In genomic region chr2:235779444-235779896, GRCh38 we compare ENCODE assay signal across 8 cellular contexts.
A peak's percentile ranks its signal among the peaks of the same experiment; 100 is the strongest.
DNase-seq lines count a peak whose midpoint lies in the region; ATAC-seq and TF ChIP-seq lines count a peak whose summit lies in the region.

No MANE protein-coding gene starts in this region.

- CTCF ChIA-PET in HEK293T (lab: Yijun Ruan, JAX) = interaction anchor here (0.7 to 2.7 kb wide), 13 partner anchors 9 to 410 kb away, joined by 3 to 23 read pairs (median 4); no protein-coding TSS in a partner anchor
- CTCF ChIA-PET in activated CD4-positive, alpha-beta T cell treated with anti-CD3 and anti-CD28 coated beads, Interleukin-2, amount 10 ng/mL, durations not matched to agents 7 days and 5 days (lab: Charles Lee) = interaction anchor here (0.9 to 1.3 kb wide), 3 partner anchors 11 to 420 kb away, joined by 3 to 6 read pairs (median 3); no protein-coding TSS in a partner anchor

- no peaks in the 10 kb centered on the region for H3K36me3 Mint-ChIP-seq in activated CD4-positive, alpha-beta T cell treated with anti-CD3 and anti-CD28 coated beads, Interleukin-2, amount 10 ng/mL, durations not matched to agents 7 days and 5 days (ENCODE audit: low read depth)

- DNase-seq in DND-41 = peak; percentile 71
- DNase-seq in HEK293T (ENCODE audit: extremely low spot score) = peak; percentile 75
- peak; percentile 91 for DNase-seq in NCI-H2227 (lab: John Stamatoyannopoulos, UW; ENCODE audit: unreplicated experiment)
- peak; percentile 69 for DNase-seq in activated CD4-positive, alpha-beta T cell treated with anti-CD3 and anti-CD28 coated beads, Interleukin-2, amount 10 ng/mL, durations not matched to agents 7 days and 5 days
- DNase-seq in dermis microvascular lymphatic vessel endothelial cell (ENCODE audit: low read depth in 2 of 2) = peak; percentile 36 to 76
- DNase-seq in lower lobe of right lung = peak; percentile 68
- DNase-seq in stimulated activated CD8-positive, alpha-beta memory T cell treated with anti-CD3 and anti-CD28 coated beads, Interleukin-15, amount 100 ng/mL, for 1 hour (ENCODE audit: low read depth) = peak; percentile 33

- H3K4me2 ChIP-seq in DND-41 (ENCODE audit: insufficient read depth, low read length) = no peak overlapping the region

- no peak overlapping the region for H2AFZ ChIP-seq in DND-41 (ENCODE audit: low read depth, low read length)

- H3K4me1 ChIP-seq in DND-41 (ENCODE audit: insufficient read depth, low read length) (no peaks in the 10 kb centered on the region), lower lobe of right lung (no peaks in the 10 kb centered on the region)

- no peaks in the 10 kb centered on the region for H3K79me2 ChIP-seq in DND-41 (ENCODE audit: insufficient read depth, low read length)

- peaks cover 7% of the 10 kb centered on the region for H3K27me3 Mint-ChIP-seq in activated CD4-positive, alpha-beta T cell treated with anti-CD3 and anti-CD28 coated beads, Interleukin-2, amount 10 ng/mL, durations not matched to agents 7 days and 5 days

- H3K9me3 ChIP-seq in DND-41 (ENCODE audit: insufficient read depth, low read length, severe bottlenecking) (no peaks in the 10 kb centered on the region), lower lobe of right lung (no peaks in the 10 kb centered on the region)

- no peak overlapping the region for H3K4me3 Mint-ChIP-seq in activated CD4-positive, alpha-beta T cell treated with anti-CD3 and anti-CD28 coated beads, Interleukin-2, amount 10 ng/mL, durations not matched to agents 7 days and 5 days

- peaks cover 5% of the 10 kb centered on the region for H4K20me1 ChIP-seq in DND-41 (ENCODE audit: insufficient read depth, low read length)

- no peaks in the 10 kb centered on the region for H3K9me3 Mint-ChIP-seq in activated CD4-positive, alpha-beta T cell treated with anti-CD3 and anti-CD28 coated beads, Interleukin-2, amount 10 ng/mL, durations not matched to agents 7 days and 5 days

- intact Hi-C loops in lower lobe of right lung (cut with DNase I) = no loop called here

- no peak overlapping the region for H3K4me3 ChIP-seq in DND-41 (ENCODE audit: low read depth in 1 of 2, low read length in 2 of 2)
- H3K4me3 ChIP-seq in lower lobe of right lung = no peak overlapping the region

- no peak overlapping the region for H3K9ac ChIP-seq in DND-41 (ENCODE audit: low read depth, low read length)

- H3K36me3 ChIP-seq in DND-41 (ENCODE audit: insufficient read depth, low read length) (no peaks in the 10 kb centered on the region), lower lobe of right lung (peaks cover 7% of the 10 kb centered on the region)

- H3K27ac ChIP-seq in DND-41 (ENCODE audit: low read length) (no peak overlapping the region), lower lobe of right lung (no peak overlapping the region)

- POLR2A ChIA-PET in HEK293T (lab: Yijun Ruan, JAX) = interaction anchor here (2.0 kb wide), 1 partner anchor 399 kb away, joined by 7 read pairs; no protein-coding TSS in a partner anchor
- POLR2A ChIA-PET in activated CD4-positive, alpha-beta T cell treated with anti-CD3 and anti-CD28 coated beads, Interleukin-2, amount 10 ng/mL, durations not matched to agents 7 days and 5 days (lab: Charles Lee) = no interaction called here

- H3K27ac Mint-ChIP-seq in activated CD4-positive, alpha-beta T cell treated with anti-CD3 and anti-CD28 coated beads, Interleukin-2, amount 10 ng/mL, durations not matched to agents 7 days and 5 days = no peak overlapping the region

- ATAC-seq in DND-41 (ENCODE audit: insufficient read depth, low read depth) (peak; percentile 93), lower lobe of right lung (peak; percentile 88 to 89), HG03280 (IDR thresholded peaks at IDR 0.05; ENCODE audit: unreplicated experiment) (no peak)

- no peaks in the 10 kb centered on the region for H3K4me1 Mint-ChIP-seq in activated CD4-positive, alpha-beta T cell treated with anti-CD3 and anti-CD28 coated beads, Interleukin-2, amount 10 ng/mL, durations not matched to agents 7 days and 5 days

- TF ChIP-seq CTCF in DND-41 (IDR thresholded peaks at IDR 0.05; ENCODE audit: borderline replicate concordance, extremely low read depth, low read length, poor library complexity, severe bottlenecking) = peak; percentile 92
- TF ChIP-seq CTCF in lower lobe of right lung (IDR thresholded peaks at IDR 0.05) = peak; percentile 82

- H3K27me3 ChIP-seq in DND-41 (ENCODE audit: insufficient read depth, low read length, poor library complexity) (no peaks in the 10 kb centered on the region), lower lobe of right lung (ENCODE audit: low read depth) (no peaks in the 10 kb centered on the region)

TF ChIP-seq in HEK293T, 16 proteins besides CTCF, POLR2A, EP300 and RAD21:
- TF ChIP-seq NFRKB (IDR thresholded peaks at IDR 0.05) = no peak
- no peak for TF ChIP-seq LEF1 (IDR thresholded peaks at IDR 0.05; ENCODE audit: borderline replicate concordance)
- TF ChIP-seq SUZ12 (IDR thresholded peaks at IDR 0.05) = no peak
- no peak for TF ChIP-seq TARDBP (IDR thresholded peaks at IDR 0.05)
- no peak for TF ChIP-seq SP1 (IDR thresholded peaks at IDR 0.05)
TF ChIP-seq in HEK293T: peak in this region for 0.

Comparison
In these comparisons a context has a peak if more than half of its experiments do, and no peak if none do; other contexts are left out.
1. DNase-seq: peak in every context shown above with its lines; median percentile 91 in NCI-H2227; 75 in HEK293T; 71 in DND-41; 69 in activated CD4-positive, alpha-beta T cell treated with anti-CD3 and anti-CD28 coated beads, Interleukin-2, amount 10 ng/mL, durations not matched to agents 7 days and 5 days; 68 in lower lobe of right lung; 56 in dermis microvascular lymphatic vessel endothelial cell; 33 in stimulated activated CD8-positive, alpha-beta memory T cell treated with anti-CD3 and anti-CD28 coated beads, Interleukin-15, amount 100 ng/mL, for 1 hour.